ENCODE assay signal across 26 cellular contexts in the genomic region with DNA sequence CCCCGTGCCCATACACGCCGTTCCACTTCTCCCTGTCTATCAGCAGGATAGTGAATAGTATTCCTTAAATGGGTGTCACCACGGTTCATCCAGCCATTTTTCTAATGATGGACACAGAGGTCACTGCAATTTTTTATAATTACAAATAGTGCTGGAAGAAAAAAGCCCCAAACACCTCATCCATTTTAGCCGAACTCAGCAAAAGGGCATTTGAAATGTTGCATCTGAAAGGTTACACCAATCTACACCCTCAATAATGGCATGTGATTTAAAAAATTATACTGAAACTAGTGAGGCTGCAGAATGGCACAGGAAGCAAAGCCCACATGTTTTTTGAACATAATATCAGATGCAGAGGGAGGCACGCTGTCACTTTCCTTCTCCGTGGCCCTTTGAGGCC. TPM values are rescaled to one million over a fixed set of nuclear protein-coding genes. Genes with fewer than 3 reads are reported as not detected.
"Had no signal": no experiment of that assay in that cellular context is flagged by ENCODE, and none has a peak within 500 bp of the region (broad histone marks: within the 10 kb centered on the region; RNA-seq: fewer than 3 reads in every experiment).

No MANE protein-coding gene starts in this region.

- H3K4me1 Mint-ChIP-seq: activated B cell treated with CpG ODN at 0.5 μM for 24 hours; activated CD4-positive, alpha-beta T cell treated with anti-CD3 and anti-CD28 coated beads, Interleukin-2, amount 10 ng/mL, durations not matched to agents 24 days and 14 days; activated CD8-positive, alpha-beta memory T cell treated with anti-CD3 and anti-CD28 coated beads, Interleukin-2, amount 10 ng/mL, durations not matched to agents 7 days and 5 days; activated naive CD8-positive, alpha-beta T cell treated with anti-CD3 and anti-CD28 coated beads, Interleukin-2, amount 50 U/mL, for 24 hours; IgD-negative memory B cell had no signal

- H3K4me3 Mint-ChIP-seq: activated B cell treated with CpG ODN at 0.5 μM for 24 hours; activated CD4-positive, alpha-beta T cell treated with anti-CD3 and anti-CD28 coated beads, Interleukin-2, amount 10 ng/mL, durations not matched to agents 24 days and 14 days; activated CD8-positive, alpha-beta memory T cell treated with anti-CD3 and anti-CD28 coated beads, Interleukin-2, amount 10 ng/mL, durations not matched to agents 7 days and 5 days; activated naive CD8-positive, alpha-beta T cell treated with anti-CD3 and anti-CD28 coated beads, Interleukin-2, amount 50 U/mL, for 24 hours; activated T-cell treated with anti-CD3 and anti-CD28 coated beads, Interleukin-2, amount 50 U/mL, for 24 hours; activated T-helper 1 cell treated with anti-CD3 and anti-CD28 coated beads, Interleukin-12 subunit alpha, Interleukin-12 subunit beta, Interleukin-2, Interleukin-4 antibody, amounts not matched to agents 30 ng/mL and 10 ng/mL and 1 ng/mL, durations not matched to agents 14 hours and 24 hours and 36 hours; IgD-negative memory B cell; T-helper 17 cell had no signal

- H3K27ac Mint-ChIP-seq: activated B cell treated with CpG ODN at 0.5 μM for 24 hours; activated CD4-positive, alpha-beta T cell treated with anti-CD3 and anti-CD28 coated beads, Interleukin-2, amount 10 ng/mL, durations not matched to agents 24 days and 14 days; activated CD8-positive, alpha-beta memory T cell treated with anti-CD3 and anti-CD28 coated beads, Interleukin-2, amount 10 ng/mL, durations not matched to agents 7 days and 5 days; activated naive CD4-positive, alpha-beta T cell treated with anti-CD3 and anti-CD28 coated beads, Interleukin-2, amount 50 U/mL, for 72 hours; activated naive CD8-positive, alpha-beta T cell treated with anti-CD3 and anti-CD28 coated beads, Interleukin-2, amount 50 U/mL, for 24 hours; activated T-cell treated with anti-CD3 and anti-CD28 coated beads, Interleukin-2, amount 50 U/mL, for 24 hours; activated T-helper 1 cell treated with anti-CD3 and anti-CD28 coated beads, Interleukin-12 subunit alpha, Interleukin-12 subunit beta, Interleukin-2, Interleukin-4 antibody, amounts not matched to agents 30 ng/mL and 10 ng/mL and 1 ng/mL, durations not matched to agents 14 hours and 24 hours and 36 hours; IgD-negative memory B cell; T-helper 17 cell had no signal

- H3K9me3 ChIP-seq: breast epithelium had no signal

- H3K36me3 ChIP-seq: breast epithelium had no signal

- H3K36me3 Mint-ChIP-seq: activated CD8-positive, alpha-beta memory T cell treated with anti-CD3 and anti-CD28 coated beads, Interleukin-2, amount 10 ng/mL, durations not matched to agents 7 days and 5 days; activated naive CD4-positive, alpha-beta T cell treated with anti-CD3 and anti-CD28 coated beads, Interleukin-2, amount 50 U/mL, for 72 hours; IgD-negative memory B cell had no signal

- H3K27me3 ChIP-seq: breast epithelium had no signal

- H3K27me3 Mint-ChIP-seq: activated B cell treated with CpG ODN at 0.5 μM for 24 hours; activated CD4-positive, alpha-beta T cell treated with anti-CD3 and anti-CD28 coated beads, Interleukin-2, amount 10 ng/mL, durations not matched to agents 24 days and 14 days; activated CD8-positive, alpha-beta memory T cell treated with anti-CD3 and anti-CD28 coated beads, Interleukin-2, amount 10 ng/mL, durations not matched to agents 7 days and 5 days; activated naive CD8-positive, alpha-beta T cell treated with anti-CD3 and anti-CD28 coated beads, Interleukin-2, amount 50 U/mL, for 24 hours had no signal

- H3K4me1 ChIP-seq: breast epithelium had no signal

- H3K4me2 ChIP-seq: KMS-11 had no signal

- DNase-seq: activated B cell treated with CpG ODN at 0.5 μM for 24 hours; activated CD4-positive, alpha-beta T cell treated with anti-CD3 and anti-CD28 coated beads for 1 hour; activated CD4-positive, alpha-beta T cell treated with anti-CD3 and anti-CD28 coated beads, Interleukin-2, amount 10 ng/mL, durations not matched to agents 24 days and 14 days; activated CD4-positive, alpha-beta T cell treated with anti-CD3 and anti-CD28 coated beads, Interleukin-2, amount 50 U/mL, for 48 hours; activated CD8-positive, alpha-beta memory T cell treated with anti-CD3 and anti-CD28 coated beads, Interleukin-2, amount 10 ng/mL, durations not matched to agents 7 days and 5 days; activated effector memory CD4-positive, alpha-beta T cell treated with Interleukin-2 at 50 U/mL for 16 hours; activated naive CD4-positive, alpha-beta T cell; activated naive CD8-positive, alpha-beta T cell treated with anti-CD3 and anti-CD28 coated beads, Interleukin-2, amount 50 U/mL, for 24 hours; activated T-cell treated with anti-CD3 and anti-CD28 coated beads, Interleukin-2, amount 50 U/mL, for 24 hours; amniotic stem cell; NCI-H1092 treated with DMSO at 0.1 percent for 48 hours; NCI-H1417 treated with DMSO at 0.1 percent for 48 hours; NCI-H2029; NCI-H2107; NCI-H446; NCI-H748 treated with DMSO at 0.1 percent for 48 hours; SIG-M5; T-helper 17 cell; T-helper 9 cell had no signal

- ATAC-seq: activated CD8-positive, alpha-beta memory T cell treated with anti-CD3 and anti-CD28 coated beads, Interleukin-2, amount 10 ng/mL, durations not matched to agents 7 days and 5 days; activated naive CD4-positive, alpha-beta T cell treated with anti-CD3 and anti-CD28 coated beads, Interleukin-2, amount 50 U/mL, for 72 hours; activated naive CD8-positive, alpha-beta T cell treated with anti-CD3 and anti-CD28 coated beads, Interleukin-2, amount 50 U/mL, for 24 hours; T-helper 17 cell had no signal

- H3K4me3 ChIP-seq: breast epithelium had no signal

- H3K9me3 Mint-ChIP-seq: activated B cell treated with CpG ODN at 0.5 μM for 24 hours; activated CD4-positive, alpha-beta T cell treated with anti-CD3 and anti-CD28 coated beads, Interleukin-2, amount 10 ng/mL, durations not matched to agents 24 days and 14 days; activated naive CD4-positive, alpha-beta T cell treated with anti-CD3 and anti-CD28 coated beads, Interleukin-2, amount 50 U/mL, for 72 hours; activated naive CD8-positive, alpha-beta T cell treated with anti-CD3 and anti-CD28 coated beads, Interleukin-2, amount 50 U/mL, for 24 hours; activated T-cell treated with anti-CD3 and anti-CD28 coated beads, Interleukin-2, amount 50 U/mL, for 24 hours; activated T-helper 1 cell treated with anti-CD3 and anti-CD28 coated beads, Interleukin-12 subunit alpha, Interleukin-12 subunit beta, Interleukin-2, Interleukin-4 antibody, amounts not matched to agents 30 ng/mL and 10 ng/mL and 1 ng/mL, durations not matched to agents 14 hours and 24 hours and 36 hours; IgD-negative memory B cell had no signal

- H3K27ac ChIP-seq: breast epithelium, KMS-11 had no signal

- H3K9ac ChIP-seq: KMS-11 had no signal

RNA-seq across cellular contexts. Expression of a gene that starts 39.1 kb away (rescaled TPM):
- total RNA-seq: activated B cell treated with CpG ODN at 0.5 μM for 24 hours; activated CD4-positive, alpha-beta T cell treated with anti-CD3 and anti-CD28 coated beads, Interleukin-2, amount 10 ng/mL, durations not matched to agents 24 days and 14 days; activated CD8-positive, alpha-beta memory T cell treated with anti-CD3 and anti-CD28 coated beads, Interleukin-2, amount 10 ng/mL, durations not matched to agents 7 days and 5 days; activated naive CD4-positive, alpha-beta T cell treated with anti-CD3 and anti-CD28 coated beads, Interleukin-2, amount 50 U/mL, for 72 hours; activated T-helper 1 cell treated with anti-CD3 and anti-CD28 coated beads, Interleukin-12 subunit alpha, Interleukin-12 subunit beta, Interleukin-2, Interleukin-4 antibody, amounts not matched to agents 30 ng/mL and 10 ng/mL and 1 ng/mL, durations not matched to agents 14 hours and 24 hours and 36 hours; MCF 10A; OCI-LY7 had no signal
- polyA plus RNA-seq: IgD-negative memory B cell had no signal
